21 cellular contexts compared by ENCODE assay signal in the genomic region with DNA sequence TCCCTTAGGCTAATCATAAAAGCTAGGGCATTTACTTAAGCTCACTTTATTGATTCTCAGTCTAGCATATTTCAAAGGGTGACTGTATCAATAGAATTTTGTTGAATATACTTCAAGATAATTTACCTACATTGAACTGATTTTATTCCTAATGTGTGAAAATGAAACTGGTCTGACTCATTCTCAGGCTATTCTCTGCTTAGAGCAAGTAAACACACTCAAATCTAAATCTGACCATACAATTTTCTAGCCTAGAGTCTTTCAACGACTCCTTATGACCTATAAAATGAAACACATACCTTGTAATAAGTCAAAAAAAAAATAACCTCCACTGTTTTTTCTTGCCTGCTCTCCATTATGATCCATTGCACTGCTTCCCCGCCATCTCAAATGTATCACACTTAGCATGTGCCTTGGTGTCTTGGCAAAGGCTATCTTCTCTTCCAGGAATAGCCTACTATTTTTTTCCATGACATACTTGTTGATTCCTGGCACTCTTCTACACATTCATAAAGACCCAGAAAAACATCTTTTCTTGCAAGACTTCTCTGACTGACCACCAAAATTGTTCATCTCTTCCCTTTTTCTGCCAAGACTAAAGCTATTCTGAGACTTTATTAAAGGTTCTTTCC.
A peak's percentile ranks its signal among the peaks of the same experiment; 100 is the strongest.
DNase-seq lines count a peak whose midpoint lies in the region; ATAC-seq and TF ChIP-seq lines count a peak whose summit lies in the region.
"Had no signal": no experiment of that assay in that cellular context is flagged by ENCODE, and none has a peak within 500 bp of the region (broad histone marks: within the 10 kb centered on the region; RNA-seq: fewer than 3 reads in every experiment).

No MANE protein-coding gene starts in this region.

- H3K4me3 ChIP-seq in epithelial cell of esophagus (ENCODE audit: low read length) (no peak overlapping the region), mesendoderm (ENCODE audit: low read length) (no peak overlapping the region)
- H3K4me3 ChIP-seq: PC-9, SJSA1 had no signal

- peak; percentile 40 for DNase-seq in DMS53 (lab: John Stamatoyannopoulos, UW)
- peak; percentile 10 for DNase-seq in HT1080 (ENCODE audit: low read depth)
- peak; percentile 27 for DNase-seq in epithelial cell of esophagus (ENCODE audit: low read depth)
- no peak for DNase-seq in omental fat pad (ENCODE audit: low spot score)
- no peak for DNase-seq in mesendoderm
- DNase-seq in activated naive CD4-positive, alpha-beta T cell treated with anti-CD3 and anti-CD28 coated beads, Interleukin-2, amount 50 U/mL, for 16 hours = no peak
- DNase-seq in KBM-7 = no peak
- DNase-seq: C1 segment of cervical spinal cord; CD8-positive, alpha-beta memory T cell; DND-41; H7; HFFc6; KG1; NCI-H1417; NCI-H187; NCI-H2107; NCI-H510A; NCI-H748 treated with DMSO at 0.1 percent for 48 hours; PC-9 had no signal

- no peak overlapping the region for H3K9ac ChIP-seq in mesendoderm (ENCODE audit: low read length)

- WGBS in mesendoderm (ENCODE audit: extremely low coverage, insufficient coverage, low lambda C conversion rate) = no CpG with 5 or more reads among the region's 2 CpGs

- H3K56ac ChIP-seq in mesendoderm (ENCODE audit: low read length) = no peak overlapping the region

- H3K4me1 ChIP-seq in mesendoderm (ENCODE audit: control insufficient read depth, low read depth, low read length) = no peaks in the 10 kb centered on the region
- H3K4me1 ChIP-seq: SJSA1 had no signal

- no peak overlapping the region for H2BK5ac ChIP-seq in mesendoderm (ENCODE audit: low read length)

- no peak overlapping the region for H3K23ac ChIP-seq in mesendoderm (ENCODE audit: low read length)

- H3K4ac ChIP-seq in mesendoderm (ENCODE audit: low read depth, low read length) = no peak overlapping the region

- TF ChIP-seq CTCF in epithelial cell of esophagus (IDR thresholded peaks at IDR 0.05; ENCODE audit: insufficient read depth, low read depth, low read length, missing control alignments) (no peak), omental fat pad (IDR thresholded peaks at IDR 0.05) (no peak)

- H3K79me2 ChIP-seq in mesendoderm (ENCODE audit: control insufficient read depth, insufficient read depth, low read length) = no peaks in the 10 kb centered on the region

- in situ Hi-C loops in KBM-7 (cut with MboI; ENCODE audit: low pct_unique_long_range_greater_than_20kb, low sequenced_read_pairs) = no loop called here

- H3K4me2 ChIP-seq in mesendoderm (ENCODE audit: low read length) = no peak overlapping the region
- H3K4me2 ChIP-seq: PC-9 had no signal

- no peaks in the 10 kb centered on the region for H3K36me3 ChIP-seq in mesendoderm (ENCODE audit: control insufficient read depth, insufficient read depth, low read length)
- H3K36me3 ChIP-seq: SJSA1 had no signal

- H4K8ac ChIP-seq in mesendoderm (ENCODE audit: low read depth, low read length) = no peak overlapping the region

- no peaks in the 10 kb centered on the region for H3K79me1 ChIP-seq in mesendoderm (ENCODE audit: low read length)

- H2AK5ac ChIP-seq in mesendoderm (ENCODE audit: low read length) = no peak overlapping the region

- ATAC-seq in omental fat pad (ENCODE audit: low FRiP score) = peak; percentile 77
- ATAC-seq: HepG2 had no signal

- H2BK120ac ChIP-seq in mesendoderm (ENCODE audit: low read depth, low read length) = no peak overlapping the region

- H3K27ac ChIP-seq in mesendoderm (ENCODE audit: low read depth, low read length) = no peak overlapping the region
- H3K27ac ChIP-seq: PC-9, SJSA1 had no signal

- no peak overlapping the region for H3K18ac ChIP-seq in mesendoderm (ENCODE audit: low read length)

- no peak overlapping the region for H2BK15ac ChIP-seq in mesendoderm (replicated peaks; ENCODE audit: low read depth)

- H3K27me3 ChIP-seq in mesendoderm (ENCODE audit: insufficient read depth, low read length, poor library complexity) = no peaks in the 10 kb centered on the region
- H3K27me3 ChIP-seq: SJSA1 had no signal

- H4K5ac ChIP-seq in mesendoderm (ENCODE audit: low read length) = no peak overlapping the region

Comparison
In these comparisons a context has a peak if more than half of its experiments do, and no peak if none do; other contexts are left out.
1. DNase-seq: peak in DMS53 (single experiment), HT1080 (single experiment) and epithelial cell of esophagus (single experiment); none in omental fat pad (single experiment), mesendoderm (single experiment), activated naive CD4-positive, alpha-beta T cell treated with anti-CD3 and anti-CD28 coated beads, Interleukin-2, amount 50 U/mL, for 16 hours (single experiment) and KBM-7 (single experiment).